ENCODE assay signal across 27 cellular contexts in genomic region chr14:22630066-22630465, GRCh38. TPM values are rescaled to one million over a fixed set of nuclear protein-coding genes. Genes with fewer than 3 reads are reported as not detected.
"Had no signal": no experiment of that assay in that cellular context is flagged by ENCODE, and none has a peak within 500 bp of the region (broad histone marks: within the 10 kb centered on the region; RNA-seq: fewer than 3 reads in every experiment).

No MANE protein-coding gene starts in this region.

- H3K9me3 ChIP-seq: neutrophil, pancreas, prostate gland, suprapubic skin, tibial artery, upper lobe of right lung had no signal

- H3K27ac Mint-ChIP-seq: activated T-cell treated with anti-CD3 and anti-CD28 coated beads, Interleukin-2, amount 50 U/mL, for 72 hours; dendritic cell treated with granulocyte-macrophage colony-stimulating factor and Interleukin-4, amounts not matched to agents 40 ng/mL and 50 ng/mL, for 4 days; endodermal cell; nephron had no signal

- H3K4me1 ChIP-seq: foreskin keratinocyte, left lung, pancreas, prostate gland, spleen, suprapubic skin, tibial artery, upper lobe of right lung had no signal

- H3K36me3 ChIP-seq: left lung, neutrophil, pancreas, prostate gland, spleen, suprapubic skin, tibial artery, upper lobe of right lung had no signal

- DNase-seq: activated CD4-positive, alpha-beta T cell treated with anti-CD3 and anti-CD28 coated beads for 4 hours; activated CD4-positive, alpha-beta T cell treated with anti-CD3 and anti-CD28 coated beads, Interleukin-2, amount 50 U/mL, for 4 hours; activated naive CD4-positive, alpha-beta T cell; activated T-cell treated with anti-CD3 and anti-CD28 coated beads for 4 hours; activated T-cell treated with anti-CD3 and anti-CD28 coated beads, Interleukin-2, amount 50 U/mL, for 72 hours; anterior cingulate cortex; caudate nucleus; endodermal cell; foreskin keratinocyte; left lung; mesendoderm; pancreas; spleen; stimulated activated naive CD4-positive, alpha-beta T cell; T-helper 1 cell; tibial artery; upper lobe of right lung had no signal

- ATAC-seq: activated naive CD4-positive, alpha-beta T cell treated with anti-CD3 and anti-CD28 coated beads, Interleukin-2, amount 50 U/mL, for 72 hours; activated T-cell treated with anti-CD3 and anti-CD28 coated beads, Interleukin-2, amount 50 U/mL, for 72 hours; esophagus mucosa; foreskin keratinocyte; left lung; pancreas; upper lobe of right lung had no signal

- H3K4me3 Mint-ChIP-seq: activated T-cell treated with anti-CD3 and anti-CD28 coated beads, Interleukin-2, amount 50 U/mL, for 72 hours; dendritic cell treated with granulocyte-macrophage colony-stimulating factor and Interleukin-4, amounts not matched to agents 40 ng/mL and 50 ng/mL, for 4 days; endodermal cell; nephron had no signal

- H3K4me3 ChIP-seq: left lung, lung, pancreas, prostate gland, spleen, suprapubic skin, tibial artery, upper lobe of right lung had no signal

- H3K4me1 Mint-ChIP-seq: nephron had no signal

- H3K27me3 ChIP-seq: left lung, neutrophil, pancreas, spleen, suprapubic skin, tibial artery, upper lobe of right lung had no signal

- H3K27ac ChIP-seq: foreskin keratinocyte, left lung, neutrophil, pancreas, prostate gland, suprapubic skin, tibial artery, upper lobe of right lung had no signal

RNA-seq across cellular contexts. Expression of gene OR6J1, which starts 14.1 kb away (rescaled TPM):
- total RNA-seq: activated naive CD4-positive, alpha-beta T cell treated with anti-CD3 and anti-CD28 coated beads, Interleukin-2, amount 50 U/mL, for 72 hours; activated T-cell treated with anti-CD3 and anti-CD28 coated beads, Interleukin-2, amount 50 U/mL, for 72 hours; endodermal cell; esophagus mucosa; foreskin keratinocyte; glomerular endothelial cell; left lung; mononuclear cell; prostate gland; spleen; suprapubic skin; upper lobe of right lung had no signal
